Comparison of ENCODE assay signal across 19 cellular contexts in the genomic region with DNA sequence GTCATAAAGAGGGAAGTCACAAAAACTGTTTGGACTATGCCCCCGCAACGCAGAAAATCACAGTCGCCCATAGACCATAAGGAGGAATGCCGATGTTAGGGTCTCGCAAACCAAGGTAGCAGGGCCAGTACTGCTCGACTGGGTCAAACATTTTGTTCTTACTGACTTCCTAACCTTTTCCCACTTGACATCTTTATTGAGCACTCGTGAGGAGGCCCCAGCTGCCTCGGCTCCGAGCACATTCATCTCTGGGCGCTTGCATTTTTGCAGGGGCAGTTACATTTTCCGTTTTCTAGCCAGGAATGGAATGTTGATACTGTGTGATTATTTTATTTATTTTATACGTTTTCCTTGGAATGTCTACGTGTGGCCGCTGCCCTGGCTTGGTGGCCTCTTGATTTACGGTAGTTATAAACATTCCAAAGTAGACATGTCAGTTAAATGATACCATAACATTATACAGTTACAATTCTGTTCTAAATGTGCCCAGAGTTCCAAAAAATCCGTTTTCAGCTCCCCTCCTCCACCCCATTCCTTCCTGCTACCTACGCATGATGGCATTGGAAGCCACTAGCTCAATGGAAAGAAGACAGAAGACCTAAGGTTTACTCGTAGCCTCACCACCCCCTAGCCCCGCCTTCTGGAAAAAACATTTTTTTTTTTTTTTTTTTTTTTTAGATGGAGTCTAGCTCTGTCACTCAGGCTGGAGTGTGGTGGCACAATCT. TPM values are rescaled to one million over a fixed set of nuclear protein-coding genes. Genes with fewer than 3 reads are reported as not detected.
DNase-seq lines count a peak whose midpoint lies in the region; TF ChIP-seq lines count a peak whose summit lies in the region.
"Had no signal": no experiment of that assay in that cellular context is flagged by ENCODE, and none has a peak within 500 bp of the region (broad histone marks: within the 10 kb centered on the region; RNA-seq: fewer than 3 reads in every experiment).

No MANE protein-coding gene starts in this region.

- H3K36me3 ChIP-seq in SJCRH30, result no peaks in the 10 kb centered on the region
- H3K36me3 ChIP-seq in trophoblast cell (ENCODE audit: control insufficient read depth in 1 of 2, insufficient read depth in 2 of 2, low read length in 2 of 2), result no peaks in the 10 kb centered on the region
- H3K36me3 ChIP-seq in neural progenitor cell, result no peaks in the 10 kb centered on the region

- no peaks in the 10 kb centered on the region for H3K9me3 Mint-ChIP-seq in neural progenitor cell
- H3K9me3 Mint-ChIP-seq: brain; CD8-positive, alpha-beta T cell; WTC11 had no signal

- H4K12ac ChIP-seq in trophoblast cell (ENCODE audit: low read depth, low read length), result no peak overlapping the region

- H3K27ac Mint-ChIP-seq in neural progenitor cell, result no peak overlapping the region
- H3K27ac Mint-ChIP-seq: CD8-positive, alpha-beta T cell; WTC11 had no signal

- H3K79me2 ChIP-seq in trophoblast cell (ENCODE audit: control insufficient read depth, insufficient read depth, low read length, poor library complexity), result no peaks in the 10 kb centered on the region
- H3K79me2 ChIP-seq in neural progenitor cell (ENCODE audit: low read depth), result no peaks in the 10 kb centered on the region

- no CpG with 5 or more reads among the region's 19 CpGs for WGBS in trophoblast cell (ENCODE audit: extremely low coverage, insufficient coverage, insufficient read length)

- H3K4me1 ChIP-seq in SJCRH30 (peaks cover 32% of the 10 kb centered on the region), trophoblast cell (ENCODE audit: control insufficient read depth in 1 of 2, insufficient read depth in 2 of 2, low read length in 2 of 2) (peaks cover 12 to 21% of the 10 kb centered on the region in 2 experiments), neural progenitor cell (no peaks in the 10 kb centered on the region)

- H3K36me3 Mint-ChIP-seq in neural progenitor cell, result no peaks in the 10 kb centered on the region
- H3K36me3 Mint-ChIP-seq: brain; CD8-positive, alpha-beta T cell; WTC11 had no signal

- peaks cover 2% of the 10 kb centered on the region for H3K4me1 Mint-ChIP-seq in neural progenitor cell
- H3K4me1 Mint-ChIP-seq: WTC11 had no signal

- H2AFZ ChIP-seq in trophoblast cell (ENCODE audit: insufficient read depth, low read length, poor library complexity), result no peak overlapping the region
- no peak overlapping the region for H2AFZ ChIP-seq in neural progenitor cell (replicated peaks)

- H3K27me3 Mint-ChIP-seq in neural progenitor cell (ENCODE audit: insufficient read depth, low read depth), result peaks cover 2% of the 10 kb centered on the region

- peak overlapping the region; percentile 42 for H3K4me2 ChIP-seq in trophoblast cell (ENCODE audit: low read length)
- no peak overlapping the region for H3K4me2 ChIP-seq in neural progenitor cell

- CTCF ChIA-PET in AG04450 (lab: Charles Lee), result interaction anchor here (0.6 to 0.9 kb wide), 2 partner anchors 32 to 49 kb away, joined by 3 to 4 read pairs; no protein-coding TSS in a partner anchor

- H3K23ac ChIP-seq in trophoblast cell (ENCODE audit: low read length), result no peak overlapping the region

- H3K18ac ChIP-seq in trophoblast cell (ENCODE audit: low read length), result no peak overlapping the region

- no peak overlapping the region for H4K8ac ChIP-seq in trophoblast cell (ENCODE audit: low read depth, low read length)

- H3K27me3 ChIP-seq in AG04450 (ENCODE audit: control insufficient read depth, insufficient read depth, low read length) (no peaks in the 10 kb centered on the region), SJCRH30 (peaks cover 8% of the 10 kb centered on the region; the same call in 1 of the 2 replicates), trophoblast cell (ENCODE audit: insufficient read depth, low read length) (peaks cover 4% of the 10 kb centered on the region), neural progenitor cell (no peaks in the 10 kb centered on the region)

- no peak overlapping the region for H3K4me3 Mint-ChIP-seq in neural progenitor cell
- H3K4me3 Mint-ChIP-seq: CD8-positive, alpha-beta T cell; WTC11 had no signal

- H3K79me1 ChIP-seq in trophoblast cell (ENCODE audit: low read length), result peaks cover 8% of the 10 kb centered on the region

- peak overlapping the region; percentile 37 for H2BK120ac ChIP-seq in trophoblast cell (ENCODE audit: insufficient read depth, low read length, poor library complexity)

- peak overlapping the region; percentile 46 for H4K91ac ChIP-seq in trophoblast cell (ENCODE audit: low read depth, low read length)

- H3K9ac ChIP-seq in trophoblast cell (ENCODE audit: low read length), result no peak overlapping the region
- no peak overlapping the region for H3K9ac ChIP-seq in neural progenitor cell

- H3K4me3 ChIP-seq in AG04450 (ENCODE audit: low read depth, low read length), result no peak overlapping the region
- H3K4me3 ChIP-seq in SJCRH30, result peak overlapping the region; percentile 19
- no peak overlapping the region for H3K4me3 ChIP-seq in fibroblast of pulmonary artery (replicated peaks; ENCODE audit: low read depth, low read length)
- H3K4me3 ChIP-seq in trophoblast cell (ENCODE audit: low read depth, low read length), result no peak overlapping the region
- H3K4me3 ChIP-seq in neural progenitor cell, result no peak overlapping the region
- H3K4me3 ChIP-seq: A549 had no signal

- TF ChIP-seq CTCF in AG04450 (IDR thresholded peaks at IDR 0.05; ENCODE audit: low read depth, low read length), result no peak
- no peak for TF ChIP-seq CTCF in fibroblast of pulmonary artery (IDR thresholded peaks at IDR 0.05; ENCODE audit: low read length, missing control alignments)
- TF ChIP-seq CTCF in neural progenitor cell (IDR thresholded peaks at IDR 0.05), result no peak

- DNase-seq in AG04450 (ENCODE audit: low read depth, low spot score), result peak; percentile 65
- peak; percentile 28 to 45 for DNase-seq in SJCRH30
- DNase-seq in fibroblast of pulmonary artery (ENCODE audit: low read depth), result peak; percentile 14
- no peak for DNase-seq in trophoblast cell
- DNase-seq in neural progenitor cell (ENCODE audit: low spot score), result no peak
- no peak for DNase-seq in NCI-H2171 (lab: John Stamatoyannopoulos, UW)
- no peak for DNase-seq in NCI-H146 treated with DMSO at 0.1 percent for 48 hours (lab: John Stamatoyannopoulos, UW; ENCODE audit: unreplicated experiment)
- DNase-seq in 8988T, result no peak
- DNase-seq: activated gamma-delta T cell treated with Interleukin-2 at 50 U/mL for 16 hours; CD8-positive, alpha-beta T cell; effector CD4-positive, alpha-beta T cell; NCI-H2029; NCI-H69; nucleus accumbens; stimulated activated naive CD4-positive, alpha-beta T cell treated with Interleukin-2 at 50 U/mL for 16 hours had no signal

- no peak overlapping the region for H2BK12ac ChIP-seq in trophoblast cell (ENCODE audit: low read length)

- H3K27ac ChIP-seq in AG04450 (ENCODE audit: low read depth, low read length) (peak overlapping the region; percentile 84), SJCRH30 (peak overlapping the region; percentile 35; the same call in 1 of the 2 replicates), trophoblast cell (ENCODE audit: low read depth, low read length) (peak overlapping the region; percentile 81), neural progenitor cell (no peak overlapping the region)
- H3K27ac ChIP-seq: A549 had no signal

- H3K9me3 ChIP-seq in AG04450 (ENCODE audit: control insufficient read depth, insufficient read depth, low read length) (peaks cover 2% of the 10 kb centered on the region; the same call in 1 of the 2 replicates), SJCRH30 (replicated peaks) (no peaks in the 10 kb centered on the region), trophoblast cell (ENCODE audit: insufficient read depth, low read depth, low read length) (no peaks in the 10 kb centered on the region), neural progenitor cell (ENCODE audit: low read depth) (no peaks in the 10 kb centered on the region)
- H3K9me3 ChIP-seq: A549 had no signal

- POLR2A ChIA-PET in AG04450 (lab: Yijun Ruan, JAX), result interaction anchor here (0.6 to 1.4 kb wide), 9 partner anchors 13 to 262 kb away, joined by 4 to 12 read pairs (median 5); a partner anchor contains a TSS

- H3K4ac ChIP-seq in trophoblast cell (ENCODE audit: low read depth, low read length), result no peak overlapping the region

- peak overlapping the region; percentile 39 for H3K14ac ChIP-seq in trophoblast cell (ENCODE audit: low read length)

- H2BK5ac ChIP-seq in trophoblast cell (ENCODE audit: low read depth, low read length, poor library complexity), result peak overlapping the region; percentile 42

- H2AK5ac ChIP-seq in trophoblast cell (ENCODE audit: low read length), result no peak overlapping the region

- no peaks in the 10 kb centered on the region for H4K20me1 ChIP-seq in neural progenitor cell (ENCODE audit: low read depth)

- no peaks in the 10 kb centered on the region for H3F3A ChIP-seq in neural progenitor cell (ENCODE audit: low read depth)

RNA-seq across cellular contexts. Expression of a gene that starts 56.9 kb away (rescaled TPM):
- polyA plus RNA-seq in AG04450 (2011; rRNA removed), result 8.6 and 14.5 TPM in 2 replicates
- 8.3 and 10.1 TPM in 2 replicates for polyA minus RNA-seq in AG04450 (2011; rRNA and poly(A)+ RNA removed)
- total RNA-seq in SJCRH30 (2014; rRNA removed; shearing (Covaris generic)), result 0.05 TPM in 1 of 2 replicates, not detected in the other
- polyA plus RNA-seq in trophoblast cell (2013), result 0.14 and 0.18 TPM in 2 replicates
- not detected in 2 replicates for total RNA-seq in neural progenitor cell (ENCODE audit: low replicate concordance)
- total RNA-seq: CD8-positive, alpha-beta T cell; G401 had no signal
- polyA plus RNA-seq: A549 had no signal

Comparison
In these comparisons a context has a peak if more than half of its experiments do, and no peak if none do; other contexts are left out.
1. DNase-seq: peak in AG04450 (single experiment), SJCRH30 (2 of 2) and fibroblast of pulmonary artery (single experiment); none in trophoblast cell (0 of 2), neural progenitor cell (single experiment), NCI-H2171 (single experiment), NCI-H146 treated with DMSO at 0.1 percent for 48 hours (single experiment) and 8988T (single experiment).